ENCODE assay signal across 9 cellular contexts in the genomic region with DNA sequence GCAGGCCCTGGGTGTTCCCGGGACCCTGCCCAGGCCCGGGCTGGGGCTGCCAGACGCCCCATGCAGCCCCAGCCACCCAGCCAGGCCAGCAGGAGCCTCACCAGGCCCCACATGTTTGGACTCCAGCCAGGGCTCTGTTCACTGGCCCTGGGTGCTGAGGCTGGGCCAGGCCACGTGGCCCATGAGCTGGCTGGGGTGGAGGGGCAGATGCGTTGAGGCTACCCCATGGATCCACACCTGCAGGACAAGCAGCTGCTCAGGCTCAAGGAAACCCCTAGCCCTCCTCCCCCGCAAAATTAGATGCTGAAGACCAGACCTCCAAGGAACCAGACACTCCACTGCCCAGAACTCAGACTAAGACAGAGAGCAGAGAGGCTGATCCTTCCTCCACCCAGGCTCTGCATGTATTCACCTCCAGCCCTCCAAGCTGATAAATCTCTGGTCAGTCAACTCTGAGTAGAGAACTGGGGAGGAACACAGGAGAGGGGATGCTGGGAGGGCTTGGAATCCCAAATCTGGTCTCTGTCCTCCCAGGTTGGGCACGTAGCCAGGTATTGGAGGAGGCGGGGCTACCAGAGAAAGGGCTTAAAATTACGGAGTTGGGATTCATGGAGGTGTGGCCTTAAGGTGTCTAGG. TPM values are rescaled to one million over a fixed set of nuclear protein-coding genes. Genes with fewer than 3 reads are reported as not detected.
DNase-seq lines count a peak whose midpoint lies in the region; ATAC-seq, FAIRE-seq and TF ChIP-seq lines count a peak whose summit lies in the region.
"Had no signal": no experiment of that assay in that cellular context is flagged by ENCODE, and none has a peak within 500 bp of the region (broad histone marks: within the 10 kb centered on the region; RNA-seq: fewer than 3 reads in every experiment).

No MANE protein-coding gene starts in this region.

- H3K9me3 Mint-ChIP-seq in activated CD4-positive, alpha-beta memory T cell treated with anti-CD3 and anti-CD28 coated beads, Interleukin-2, amount 10 ng/mL, durations not matched to agents 7 days and 5 days = no peaks in the 10 kb centered on the region
- no peaks in the 10 kb centered on the region for H3K9me3 Mint-ChIP-seq in activated CD4-positive, alpha-beta memory T cell treated with anti-CD3 and anti-CD28 coated beads for 36 hours

- H3K4me1 ChIP-seq in Karpas-422 (ENCODE audit: low read length) (peaks cover 19% of the 10 kb centered on the region), endothelial cell of umbilical vein (ENCODE audit: control insufficient read depth, extremely low read depth, insufficient read depth, low read length) (peaks cover 12% of the 10 kb centered on the region), ovary (ENCODE audit: insufficient read depth) (no peaks in the 10 kb centered on the region)

- H3K27ac Mint-ChIP-seq in activated CD4-positive, alpha-beta memory T cell treated with anti-CD3 and anti-CD28 coated beads, Interleukin-2, amount 10 ng/mL, durations not matched to agents 7 days and 5 days = no peak overlapping the region
- no peak overlapping the region for H3K27ac Mint-ChIP-seq in activated CD4-positive, alpha-beta memory T cell treated with anti-CD3 and anti-CD28 coated beads for 36 hours

- no peak for TF ChIP-seq EP300 in ovary (IDR thresholded peaks at IDR 0.05)

- POLR2A ChIA-PET in activated CD4-positive, alpha-beta memory T cell treated with anti-CD3 and anti-CD28 coated beads, Interleukin-2, amount 10 ng/mL, durations not matched to agents 7 days and 5 days (lab: Charles Lee) = interaction anchor here (0.8 to 1.3 kb wide), 3 partner anchors 49 to 69 kb away, joined by 3 read pairs; no protein-coding TSS in a partner anchor
- POLR2A ChIA-PET in activated CD4-positive, alpha-beta memory T cell treated with anti-CD3 and anti-CD28 coated beads for 36 hours (lab: Charles Lee) = interaction anchor here (1.0 kb wide), 1 partner anchor 73 kb away, joined by 3 read pairs; a partner anchor contains a TSS
- POLR2A ChIA-PET in endothelial cell of umbilical vein (lab: Charles Lee) = interaction anchor here (1.1 to 1.8 kb wide), 2 partner anchors 9 to 69 kb away, joined by 4 to 5 read pairs; no protein-coding TSS in a partner anchor

- 42 to 52% (median 51%) methylated on average over 9 of the region's 9 CpGs for WGBS in ovary, 3 donors

- H3K36me3 ChIP-seq in Karpas-422 (ENCODE audit: insufficient read depth, low read length) (peaks cover 5% of the 10 kb centered on the region), endothelial cell of umbilical vein (ENCODE audit: control insufficient read depth in 2 of 2, extremely low read depth in 1 of 2, insufficient read depth in 2 of 2, low read length in 2 of 2) (peaks cover 10 to 22% of the 10 kb centered on the region in 2 experiments), ovary (no peaks in the 10 kb centered on the region)

- H2AFZ ChIP-seq in Karpas-422 (ENCODE audit: low read length) (no peak overlapping the region), endothelial cell of umbilical vein (ENCODE audit: low read depth, low read length) (no peak overlapping the region)

- no TSS peak for BruUV-seq in endothelial cell of umbilical vein (replicated peaks; lab: Mats Ljungman, UMichigan)

- H3K9me3 ChIP-seq in Karpas-422 (ENCODE audit: low read length) (no peaks in the 10 kb centered on the region), endothelial cell of umbilical vein (replicated peaks; ENCODE audit: control insufficient read depth, insufficient read depth, low read length) (no peaks in the 10 kb centered on the region), ovary (no peaks in the 10 kb centered on the region)
- H3K9me3 ChIP-seq: tibial artery had no signal

- peaks cover 17% of the 10 kb centered on the region for H3K4me1 Mint-ChIP-seq in activated CD4-positive, alpha-beta memory T cell treated with anti-CD3 and anti-CD28 coated beads, Interleukin-2, amount 10 ng/mL, durations not matched to agents 7 days and 5 days
- H3K4me1 Mint-ChIP-seq in activated CD4-positive, alpha-beta memory T cell treated with anti-CD3 and anti-CD28 coated beads for 36 hours (ENCODE audit: low read depth) = peaks cover 16% of the 10 kb centered on the region

- DNase-seq in activated CD4-positive, alpha-beta memory T cell treated with anti-CD3 and anti-CD28 coated beads, Interleukin-2, amount 10 ng/mL, durations not matched to agents 7 days and 5 days = no peak
- DNase-seq in activated CD4-positive, alpha-beta memory T cell treated with anti-CD3 and anti-CD28 coated beads for 36 hours = no peak
- DNase-seq in Karpas-422 (no peak), endothelial cell of umbilical vein (ENCODE audit: low read depth, low spot score) (no peak), ovary (peak in 3 of 5 donors; percentile 33 to 54 (median 36)), DMS79 (lab: John Stamatoyannopoulos, UW) (no peak), NCI-H69 (lab: John Stamatoyannopoulos, UW) (no peak)

- H3K4me2 ChIP-seq in Karpas-422 (ENCODE audit: low read depth, low read length, poor library complexity, severe bottlenecking) (peak overlapping the region; percentile 94), endothelial cell of umbilical vein (ENCODE audit: insufficient read depth, low read length) (peak overlapping the region; percentile 2)

- no peak for ATAC-seq in HG03095 (IDR thresholded peaks at IDR 0.05; ENCODE audit: unreplicated experiment)

- H3K4me3 ChIP-seq in Karpas-422 (ENCODE audit: low read length) = no peak overlapping the region
- no peak overlapping the region for H3K4me3 ChIP-seq in endothelial cell of umbilical vein (replicated peaks in 1 of 3; ENCODE audit: insufficient read depth in 1 of 3, low read depth in 1 of 3, low read length in 3 of 3)
- H3K4me3 ChIP-seq in ovary = no peak overlapping the region

- intact Hi-C loops in activated CD4-positive, alpha-beta memory T cell treated with anti-CD3 and anti-CD28 coated beads for 36 hours (cut with micrococcal nuclease) = loop anchor here (1.0 kb wide), 2 partner anchors 20 to 126 kb away; a partner anchor contains a TSS
- intact Hi-C loops in endothelial cell of umbilical vein (cut with micrococcal nuclease) = loop anchor here (1.0 to 10.0 kb wide), 5 partner anchors 8 to 231 kb away; a partner anchor contains a TSS
- intact Hi-C loops in ovary (cut with DNase I) = loop anchor here in 3 of 4 donors (2.0 to 5.0 kb wide), 2 partner anchors 68 to 69 kb away; no protein-coding TSS in a partner anchor

- FAIRE-seq in endothelial cell of umbilical vein (lab: Jason Lieb, UNC) = no peak

- peaks cover 21% of the 10 kb centered on the region for H3K36me3 Mint-ChIP-seq in activated CD4-positive, alpha-beta memory T cell treated with anti-CD3 and anti-CD28 coated beads, Interleukin-2, amount 10 ng/mL, durations not matched to agents 7 days and 5 days (ENCODE audit: low read depth)
- H3K36me3 Mint-ChIP-seq in activated CD4-positive, alpha-beta memory T cell treated with anti-CD3 and anti-CD28 coated beads for 36 hours = peaks cover 10% of the 10 kb centered on the region

- no peaks in the 10 kb centered on the region for H3K9me1 ChIP-seq in endothelial cell of umbilical vein (replicated peaks; ENCODE audit: control insufficient read depth, extremely low read depth, insufficient read depth, low read length)

- TF ChIP-seq POLR2A in endothelial cell of umbilical vein (IDR thresholded peaks at IDR 0.05; ENCODE audit: low read depth, low read length) = no peak
- TF ChIP-seq POLR2A in ovary (IDR thresholded peaks at IDR 0.05) = no peak

- CTCF ChIA-PET in activated CD4-positive, alpha-beta memory T cell treated with anti-CD3 and anti-CD28 coated beads, Interleukin-2, amount 10 ng/mL, durations not matched to agents 7 days and 5 days (lab: Charles Lee) = interaction anchor here (1.4 to 12.5 kb wide), 8 partner anchors 13 to 83 kb away, joined by 4 to 332 read pairs (median 10); a partner anchor contains a TSS
- CTCF ChIA-PET in activated CD4-positive, alpha-beta memory T cell treated with anti-CD3 and anti-CD28 coated beads for 36 hours (lab: Charles Lee) = interaction anchor here (0.9 to 18.9 kb wide), 7 partner anchors 12 to 145 kb away, joined by 3 to 839 read pairs (median 68); a partner anchor contains a TSS
- CTCF ChIA-PET in endothelial cell of umbilical vein (lab: Charles Lee) = interaction anchor here (0.9 to 13.4 kb wide), 10 partner anchors 9 to 82 kb away, joined by 3 to 1071 read pairs (median 6); a partner anchor contains a TSS

- no peaks in the 10 kb centered on the region for H3K79me2 ChIP-seq in Karpas-422 (ENCODE audit: low read length)
- H3K79me2 ChIP-seq in endothelial cell of umbilical vein (ENCODE audit: control insufficient read depth, insufficient read depth, low read length) = no peaks in the 10 kb centered on the region

- H3K9ac ChIP-seq in Karpas-422 (ENCODE audit: low read length) (no peak overlapping the region), endothelial cell of umbilical vein (replicated peaks; ENCODE audit: extremely low read depth, insufficient read depth, low read length) (no peak overlapping the region)

- TF ChIP-seq CTCF in endothelial cell of umbilical vein (IDR thresholded peaks at IDR 0.05; ENCODE audit: extremely low read depth in 1 of 2, insufficient read depth in 1 of 2, low read depth in 1 of 2, low read length in 2 of 2) (no peak), ovary (IDR thresholded peaks at IDR 0.05) (no peak)

- H3K27ac ChIP-seq in Karpas-422 (ENCODE audit: low read length) (no peak overlapping the region), endothelial cell of umbilical vein (ENCODE audit: insufficient read depth, low read depth, low read length) (no peak overlapping the region), ovary (no peak overlapping the region)
- H3K27ac ChIP-seq: tibial artery had no signal

- dilution Hi-C loops in endothelial cell of umbilical vein (cut with MboI; ENCODE audit: extremely low pct_ligation_motif_present, low sequenced_read_pairs) = no loop called here

- no peaks in the 10 kb centered on the region for H3K9me2 ChIP-seq in Karpas-422 (replicated peaks; ENCODE audit: insufficient read depth, low read length)

- H3K27me3 ChIP-seq in Karpas-422 (ENCODE audit: low read length) = no peaks in the 10 kb centered on the region
- no peaks in the 10 kb centered on the region for H3K27me3 ChIP-seq in endothelial cell of umbilical vein (ENCODE audit: control insufficient read depth in 2 of 2, insufficient read depth in 2 of 2, low read length in 2 of 2)
- no peaks in the 10 kb centered on the region for H3K27me3 ChIP-seq in ovary
- H3K27me3 ChIP-seq: tibial artery had no signal

- H3K27me3 Mint-ChIP-seq in activated CD4-positive, alpha-beta memory T cell treated with anti-CD3 and anti-CD28 coated beads, Interleukin-2, amount 10 ng/mL, durations not matched to agents 7 days and 5 days = peaks cover 8% of the 10 kb centered on the region
- H3K27me3 Mint-ChIP-seq in activated CD4-positive, alpha-beta memory T cell treated with anti-CD3 and anti-CD28 coated beads for 36 hours = peaks cover 2% of the 10 kb centered on the region

- peak overlapping the region; percentile 71 for H3K4me3 Mint-ChIP-seq in activated CD4-positive, alpha-beta memory T cell treated with anti-CD3 and anti-CD28 coated beads, Interleukin-2, amount 10 ng/mL, durations not matched to agents 7 days and 5 days
- H3K4me3 Mint-ChIP-seq in activated CD4-positive, alpha-beta memory T cell treated with anti-CD3 and anti-CD28 coated beads for 36 hours = no peak overlapping the region

- peaks cover 5% of the 10 kb centered on the region for H4K20me1 ChIP-seq in Karpas-422 (ENCODE audit: insufficient read depth, low read depth, low read length)
- no peaks in the 10 kb centered on the region for H4K20me1 ChIP-seq in endothelial cell of umbilical vein (replicated peaks; ENCODE audit: control insufficient read depth, extremely low read depth, insufficient read depth, low read length)

RNA-seq across cellular contexts. Expression of a gene that starts 1.6 kb away (rescaled TPM):
- total RNA-seq in activated CD4-positive, alpha-beta memory T cell treated with anti-CD3 and anti-CD28 coated beads, Interleukin-2, amount 10 ng/mL, durations not matched to agents 7 days and 5 days = 1 to 10 TPM; 1.6 to 2.0 TPM
- 1 to 10 TPM in 1 of 2 experiments, under 1 TPM in 1; 1.00 to 1.1 TPM for total RNA-seq in activated CD4-positive, alpha-beta memory T cell treated with anti-CD3 and anti-CD28 coated beads for 36 hours
- total RNA-seq in Karpas-422 (2014; rRNA removed; shearing (Covaris generic); ENCODE audit: low replicate concordance) = 0.34 and 1.0 TPM in 2 replicates
- total RNA-seq in endothelial cell of umbilical vein = 20.2 and 21.7 TPM in 2 replicates
- polyA plus RNA-seq in endothelial cell of umbilical vein = 52.9 and 63.1 TPM in 2 replicates
- polyA plus RNA-seq in endothelial cell of umbilical vein (2011; cell fraction: cytosol; rRNA removed) = 16.0 and 22.7 TPM in 2 replicates
- polyA plus RNA-seq in endothelial cell of umbilical vein (2011; cell fraction: nucleus; rRNA removed) = 173 and 192 TPM in 2 replicates
- polyA plus RNA-seq in endothelial cell of umbilical vein (2012) = 11.8 and 13.2 TPM in 2 replicates
- 36.3 and 46.1 TPM in 2 replicates for polyA minus RNA-seq in endothelial cell of umbilical vein
- 4.0 TPM for polyA minus RNA-seq in endothelial cell of umbilical vein (2011; cell fraction: cytosol; rRNA and poly(A)+ RNA removed)
- 35.7 and 41.4 TPM in 2 replicates for polyA minus RNA-seq in endothelial cell of umbilical vein (2011; cell fraction: nucleus; rRNA and poly(A)+ RNA removed)
- 1 to 10 TPM; 1.0 to 6.6 (median 2.3) TPM for total RNA-seq in ovary
- 1 to 10 TPM; 2.1 to 5.5 TPM for polyA plus RNA-seq in ovary

RNA-seq across cellular contexts. Expression of a gene that starts 13.7 kb away (rescaled TPM):
- not detected for total RNA-seq in activated CD4-positive, alpha-beta memory T cell treated with anti-CD3 and anti-CD28 coated beads, Interleukin-2, amount 10 ng/mL, durations not matched to agents 7 days and 5 days
- not detected for total RNA-seq in activated CD4-positive, alpha-beta memory T cell treated with anti-CD3 and anti-CD28 coated beads for 36 hours
- total RNA-seq in Karpas-422 (2014; rRNA removed; shearing (Covaris generic); ENCODE audit: low replicate concordance) = not detected in 2 replicates
- not detected in 2 replicates for total RNA-seq in endothelial cell of umbilical vein
- polyA plus RNA-seq in endothelial cell of umbilical vein = not detected in 2 replicates
- not detected in 2 replicates for polyA plus RNA-seq in endothelial cell of umbilical vein (2011; cell fraction: cytosol; rRNA removed)
- not detected in 2 replicates for polyA plus RNA-seq in endothelial cell of umbilical vein (2011; cell fraction: nucleus; rRNA removed)
- polyA plus RNA-seq in endothelial cell of umbilical vein (2012) = not detected in 2 replicates
- polyA minus RNA-seq in endothelial cell of umbilical vein = not detected in 2 replicates
- not detected for polyA minus RNA-seq in endothelial cell of umbilical vein (2011; cell fraction: cytosol; rRNA and poly(A)+ RNA removed)
- not detected in 2 replicates for polyA minus RNA-seq in endothelial cell of umbilical vein (2011; cell fraction: nucleus; rRNA and poly(A)+ RNA removed)
- total RNA-seq in ovary = not detected
- polyA plus RNA-seq in ovary = not detected

RNA-seq across cellular contexts. Expression of a gene that starts 21.0 kb away (rescaled TPM):
- 10 to 100 TPM; 55.0 to 57.5 TPM for total RNA-seq in activated CD4-positive, alpha-beta memory T cell treated with anti-CD3 and anti-CD28 coated beads, Interleukin-2, amount 10 ng/mL, durations not matched to agents 7 days and 5 days
- total RNA-seq in activated CD4-positive, alpha-beta memory T cell treated with anti-CD3 and anti-CD28 coated beads for 36 hours = 100 to 1,000 TPM; 116 to 119 TPM
- 65.4 and 67.1 TPM in 2 replicates for total RNA-seq in Karpas-422 (2014; rRNA removed; shearing (Covaris generic); ENCODE audit: low replicate concordance)
- total RNA-seq in endothelial cell of umbilical vein (214 and 236 TPM in 2 replicates), ovary (100 to 1,000 TPM in 1 of 7 donors, 10 to 100 TPM in 6; 65.3 to 144 (median 77.4) TPM)
- polyA plus RNA-seq in endothelial cell of umbilical vein (459 and 464 TPM in 2 replicates), ovary (100 to 1,000 TPM in 1 of 2 donors, 10 to 100 TPM in 1; 79.9 to 112 TPM)
- 355 and 404 TPM in 2 replicates for polyA plus RNA-seq in endothelial cell of umbilical vein (2011; cell fraction: cytosol; rRNA removed)
- 144 and 152 TPM in 2 replicates for polyA plus RNA-seq in endothelial cell of umbilical vein (2011; cell fraction: nucleus; rRNA removed)
- polyA plus RNA-seq in endothelial cell of umbilical vein (2012) = 223 and 262 TPM in 2 replicates
- polyA minus RNA-seq in endothelial cell of umbilical vein = 286 and 312 TPM in 2 replicates
- polyA minus RNA-seq in endothelial cell of umbilical vein (2011; cell fraction: cytosol; rRNA and poly(A)+ RNA removed) = 207 TPM
- 42.4 and 46.8 TPM in 2 replicates for polyA minus RNA-seq in endothelial cell of umbilical vein (2011; cell fraction: nucleus; rRNA and poly(A)+ RNA removed)

RNA-seq across cellular contexts. Expression of a gene that starts 39.2 kb away (rescaled TPM):
- 100 to 1,000 TPM; 166 to 167 TPM for total RNA-seq in activated CD4-positive, alpha-beta memory T cell treated with anti-CD3 and anti-CD28 coated beads, Interleukin-2, amount 10 ng/mL, durations not matched to agents 7 days and 5 days
- 100 to 1,000 TPM; 148 to 157 TPM for total RNA-seq in activated CD4-positive, alpha-beta memory T cell treated with anti-CD3 and anti-CD28 coated beads for 36 hours
- total RNA-seq in Karpas-422 (2014; rRNA removed; shearing (Covaris generic); ENCODE audit: low replicate concordance) = 125 and 159 TPM in 2 replicates
- total RNA-seq in endothelial cell of umbilical vein (220 and 240 TPM in 2 replicates), ovary (100 to 1,000 TPM in 5 of 7 donors, 10 to 100 TPM in 2; 83.3 to 162 (median 135) TPM)
- polyA plus RNA-seq in endothelial cell of umbilical vein (136 and 146 TPM in 2 replicates), ovary (100 to 1,000 TPM in 1 of 2 donors, 10 to 100 TPM in 1; 95.4 to 165 TPM)
- polyA plus RNA-seq in endothelial cell of umbilical vein (2011; cell fraction: cytosol; rRNA removed) = 91.2 and 98.2 TPM in 2 replicates
- 821 and 966 TPM in 2 replicates for polyA plus RNA-seq in endothelial cell of umbilical vein (2011; cell fraction: nucleus; rRNA removed)
- polyA plus RNA-seq in endothelial cell of umbilical vein (2012) = 112 and 141 TPM in 2 replicates
- 185 and 201 TPM in 2 replicates for polyA minus RNA-seq in endothelial cell of umbilical vein
- 46.6 TPM for polyA minus RNA-seq in endothelial cell of umbilical vein (2011; cell fraction: cytosol; rRNA and poly(A)+ RNA removed)
- 229 and 315 TPM in 2 replicates for polyA minus RNA-seq in endothelial cell of umbilical vein (2011; cell fraction: nucleus; rRNA and poly(A)+ RNA removed)

RNA-seq across cellular contexts. Expression of a gene that starts 39.6 kb away (rescaled TPM):
- 10 to 100 TPM; 49.2 to 55.5 TPM for total RNA-seq in activated CD4-positive, alpha-beta memory T cell treated with anti-CD3 and anti-CD28 coated beads, Interleukin-2, amount 10 ng/mL, durations not matched to agents 7 days and 5 days
- 10 to 100 TPM; 58.0 to 62.8 TPM for total RNA-seq in activated CD4-positive, alpha-beta memory T cell treated with anti-CD3 and anti-CD28 coated beads for 36 hours
- total RNA-seq in Karpas-422 (2014; rRNA removed; shearing (Covaris generic); ENCODE audit: low replicate concordance) = 52.6 and 69.3 TPM in 2 replicates
- total RNA-seq in endothelial cell of umbilical vein = 55.5 and 58.3 TPM in 2 replicates
- polyA plus RNA-seq in endothelial cell of umbilical vein = 60.5 and 78.7 TPM in 2 replicates
- polyA plus RNA-seq in endothelial cell of umbilical vein (2011; cell fraction: cytosol; rRNA removed) = 62.7 and 64.0 TPM in 2 replicates
- 35.3 and 36.9 TPM in 2 replicates for polyA plus RNA-seq in endothelial cell of umbilical vein (2011; cell fraction: nucleus; rRNA removed)
- 55.9 and 63.8 TPM in 2 replicates for polyA plus RNA-seq in endothelial cell of umbilical vein (2012)
- polyA minus RNA-seq in endothelial cell of umbilical vein = 83.3 and 87.7 TPM in 2 replicates
- 22.7 TPM for polyA minus RNA-seq in endothelial cell of umbilical vein (2011; cell fraction: cytosol; rRNA and poly(A)+ RNA removed)
- 9.8 and 21.1 TPM in 2 replicates for polyA minus RNA-seq in endothelial cell of umbilical vein (2011; cell fraction: nucleus; rRNA and poly(A)+ RNA removed)
- total RNA-seq in ovary = 10 to 100 TPM; 13.8 to 47.2 (median 41.5) TPM
- 10 to 100 TPM; 31.4 to 55.6 TPM for polyA plus RNA-seq in ovary

Comparison
In these comparisons a context has a peak if more than half of its experiments do, and no peak if none do; other contexts are left out.
1. DNase-seq: peak in ovary (3 of 5); none in activated CD4-positive, alpha-beta memory T cell treated with anti-CD3 and anti-CD28 coated beads, Interleukin-2, amount 10 ng/mL, durations not matched to agents 7 days and 5 days (single experiment), activated CD4-positive, alpha-beta memory T cell treated with anti-CD3 and anti-CD28 coated beads for 36 hours (single experiment), Karpas-422 (single experiment), endothelial cell of umbilical vein (single experiment), DMS79 (single experiment) and NCI-H69 (single experiment).